ENCODE assay signal across 8 cellular contexts in genomic region chr9:6106576-6107339, GRCh38.
DNase-seq lines count a peak whose midpoint lies in the region; ATAC-seq and TF ChIP-seq lines count a peak whose summit lies in the region.

No MANE protein-coding gene starts in this region.

- peak; percentile 32 for TF ChIP-seq CTCF in Calu3 (IDR thresholded peaks at IDR 0.05; ENCODE audit: unreplicated experiment)
- TF ChIP-seq CTCF in SK-N-SH (IDR thresholded peaks at IDR 0.05), result peak; percentile 31
- TF ChIP-seq CTCF in fibroblast of villous mesenchyme (IDR thresholded peaks at IDR 0.05; ENCODE audit: insufficient read depth, low read depth, low read length), result peak; percentile 60
- peak; percentile 37 for TF ChIP-seq CTCF in progenitor cell of endocrine pancreas (IDR thresholded peaks at IDR 0.05; ENCODE audit: unreplicated experiment)

- WGBS in SK-N-SH (ENCODE audit: low lambda C conversion rate), result 84% methylated on average over 2 of the region's 2 CpGs

- intact Hi-C loops in Calu3 (cut with micrococcal nuclease; ENCODE audit: unreplicated experiment), result no loop called here

- no peaks in the 10 kb centered on the region for H3K9me3 ChIP-seq in SK-N-SH

- H3F3A ChIP-seq in SK-N-SH (replicated peaks; ENCODE audit: insufficient read depth), result no peaks in the 10 kb centered on the region

- no peaks in the 10 kb centered on the region for H3K27me3 Mint-ChIP-seq in Calu3 (ENCODE audit: unreplicated experiment)
- H3K27me3 Mint-ChIP-seq in progenitor cell of endocrine pancreas, result no peaks in the 10 kb centered on the region

- H3K9me3 Mint-ChIP-seq in Calu3 (ENCODE audit: low read depth, unreplicated experiment) (no peaks in the 10 kb centered on the region), progenitor cell of endocrine pancreas (ENCODE audit: low read depth) (no peaks in the 10 kb centered on the region)

- H3K4me1 ChIP-seq in SK-N-SH (ENCODE audit: control insufficient read depth in 1 of 2, insufficient read depth in 2 of 2, low read depth in 1 of 2, low read length in 1 of 2), result no peaks in the 10 kb centered on the region; a peak in 1 of 4 replicates

- peak overlapping the region; percentile 35; the same call in 1 of the 2 replicates for H3K4me2 ChIP-seq in SK-N-SH

- H2AFZ ChIP-seq in SK-N-SH (ENCODE audit: low read depth), result no peak overlapping the region

- CTCF ChIA-PET in Calu3 (lab: Charles Lee) (interaction anchor here (0.6 to 1.2 kb wide), 7 partner anchors 16 to 499 kb away, joined by 3 to 6 read pairs (median 4); no protein-coding TSS in a partner anchor), SK-N-SH (lab: Yijun Ruan, JAX) (interaction anchor here (1.2 kb wide), 1 partner anchor 53 kb away, joined by 3 read pairs; no protein-coding TSS in a partner anchor)

- no peak overlapping the region for H3K27ac ChIP-seq in SK-N-SH (ENCODE audit: low read depth in 2 of 2, low read length in 1 of 2)

- TF ChIP-seq EP300 in SK-N-SH (IDR thresholded peaks at IDR 0.05; ENCODE audit: borderline replicate concordance in 1 of 2, low read depth in 1 of 2, low read length in 1 of 2), result no peak

- H3K4me3 ChIP-seq in SK-N-SH (ENCODE audit: low read depth in 2 of 2, low read length in 1 of 2) (no peak overlapping the region), fibroblast of villous mesenchyme (ENCODE audit: low read depth, low read length) (no peak overlapping the region)

- no peak overlapping the region for H3K9ac ChIP-seq in SK-N-SH

- H3K4me1 Mint-ChIP-seq in Calu3 (ENCODE audit: low read depth, unreplicated experiment) (peaks cover 10% of the 10 kb centered on the region), progenitor cell of endocrine pancreas (ENCODE audit: low read depth) (peaks cover 2% of the 10 kb centered on the region)

- H3K36me3 Mint-ChIP-seq in Calu3 (ENCODE audit: insufficient read depth, unreplicated experiment), result no peaks in the 10 kb centered on the region
- no peaks in the 10 kb centered on the region for H3K36me3 Mint-ChIP-seq in progenitor cell of endocrine pancreas (ENCODE audit: insufficient read depth)

- no peaks in the 10 kb centered on the region for H3K36me3 ChIP-seq in SK-N-SH (replicated peaks in 1 of 2; ENCODE audit: control insufficient read depth in 1 of 2, insufficient read depth in 2 of 2, low read length in 1 of 2)

- no peaks in the 10 kb centered on the region for H3K79me2 ChIP-seq in SK-N-SH (ENCODE audit: insufficient read depth)

- peak; percentile 68 for ATAC-seq in GM19351 (IDR thresholded peaks at IDR 0.05; ENCODE audit: unreplicated experiment)
- ATAC-seq in HG03575 (IDR thresholded peaks at IDR 0.05; ENCODE audit: extremely low read depth, insufficient number of reproducible peaks, low FRiP score, unreplicated experiment), result peak; percentile 57

- BruUV-seq in Calu3 (replicated peaks; lab: Mats Ljungman, UMichigan), result no TSS peak

- POLR2A ChIA-PET in SK-N-SH (lab: Yijun Ruan, JAX), result no interaction called here

- TF ChIP-seq RAD21 in SK-N-SH (IDR thresholded peaks at IDR 0.05; ENCODE audit: low read length), result peak; percentile 25

- peak; percentile 43 for DNase-seq in Calu3
- peak; percentile 20 for DNase-seq in SK-N-SH
- peak; percentile 70 for DNase-seq in fibroblast of villous mesenchyme (ENCODE audit: low read depth)
- no peak for DNase-seq in progenitor cell of endocrine pancreas (ENCODE audit: low spot score, unreplicated experiment)
- DNase-seq in DMS114 treated with DMSO at 0.1 percent for 48 hours (lab: John Stamatoyannopoulos, UW; ENCODE audit: unreplicated experiment), result no peak
- DNase-seq in NCI-H446 (lab: John Stamatoyannopoulos, UW), result no peak

- H4K20me1 ChIP-seq in SK-N-SH (ENCODE audit: insufficient read depth), result no peaks in the 10 kb centered on the region

- no peaks in the 10 kb centered on the region for H3K9me2 ChIP-seq in SK-N-SH

- no peak overlapping the region for H3K4me3 Mint-ChIP-seq in Calu3 (ENCODE audit: low read depth, unreplicated experiment)
- H3K4me3 Mint-ChIP-seq in progenitor cell of endocrine pancreas (ENCODE audit: low read depth), result no peak overlapping the region

- H3K27ac Mint-ChIP-seq in Calu3 (ENCODE audit: unreplicated experiment), result peak overlapping the region; percentile 16
- no peak overlapping the region for H3K27ac Mint-ChIP-seq in progenitor cell of endocrine pancreas

- no peaks in the 10 kb centered on the region for H3K27me3 ChIP-seq in SK-N-SH (ENCODE audit: insufficient read depth)

TF ChIP-seq in SK-N-SH, 30 proteins besides CTCF, POLR2A, EP300 and RAD21:
- TF ChIP-seq ZBTB33 (IDR thresholded peaks at IDR 0.05; ENCODE audit: borderline replicate concordance, low read depth), result no peak
- TF ChIP-seq SMC3 (IDR thresholded peaks at IDR 0.05; ENCODE audit: low read depth, low read length), result peak; percentile 20; the same call in 1 of the 2 replicates
TF ChIP-seq in SK-N-SH: peak in this region for 1.

Comparison
In these comparisons a context has a peak if more than half of its experiments do, and no peak if none do; other contexts are left out.
1. DNase-seq: peak in Calu3 (single experiment), SK-N-SH (single experiment) and fibroblast of villous mesenchyme (single experiment); none in progenitor cell of endocrine pancreas (single experiment), DMS114 treated with DMSO at 0.1 percent for 48 hours (single experiment) and NCI-H446 (0 of 2).
2. Peak in every context shown above with its lines, with median percentiles within 50 percentile points of each other: CTCF ChIP-seq.